Comparison of ENCODE assay signal across 13 cellular contexts in genomic region chr17:56890390-56890789, GRCh38.
"Had no signal": no experiment of that assay in that cellular context is flagged by ENCODE, and none has a peak within 500 bp of the region (broad histone marks: within the 10 kb centered on the region; RNA-seq: fewer than 3 reads in every experiment).

No MANE protein-coding gene starts in this region.

- H3K4me3 ChIP-seq: dorsolateral prefrontal cortex, hepatocyte, right atrium auricular region had no signal

- H3K27me3 Mint-ChIP-seq: naive thymus-derived CD4-positive, alpha-beta T cell had no signal

- H3K9me3 ChIP-seq: right atrium auricular region had no signal

- H3K4me3 Mint-ChIP-seq: naive thymus-derived CD4-positive, alpha-beta T cell had no signal

- ATAC-seq: left colon; naive thymus-derived CD4-positive, alpha-beta T cell had no signal

- H3K27ac ChIP-seq: dorsolateral prefrontal cortex, hepatocyte, right atrium auricular region had no signal

- H3K4me1 ChIP-seq: right atrium auricular region had no signal

- H3K27me3 ChIP-seq: dorsolateral prefrontal cortex, hepatocyte, right atrium auricular region had no signal

- DNase-seq: cortex of kidney; dorsolateral prefrontal cortex; effector CD8-positive, alpha-beta T cell; foreskin melanocyte; left colon; mesendoderm; naive thymus-derived CD4-positive, alpha-beta T cell; small intestine; stimulated activated CD4-positive, alpha-beta T cell treated with anti-CD3 and anti-CD28 coated beads, Interleukin-2, amount 100 ng/mL, for 48 hours; stimulated activated naive CD4-positive, alpha-beta T cell treated with Interleukin-2 at 50 U/mL for 16 hours; trophoblast cell had no signal
